Comparison of ENCODE assay signal across 20 cellular contexts in genomic region chr13:95295026-95295425, GRCh38. TPM values are rescaled to one million over a fixed set of nuclear protein-coding genes. Genes with fewer than 3 reads are reported as not detected.
A peak's percentile ranks its signal among the peaks of the same experiment; 100 is the strongest.
DNase-seq lines count a peak whose midpoint lies in the region; FAIRE-seq and TF ChIP-seq lines count a peak whose summit lies in the region.
"Had no signal": no experiment of that assay in that cellular context is flagged by ENCODE, and none has a peak within 500 bp of the region (broad histone marks: within the 10 kb centered on the region; RNA-seq: fewer than 3 reads in every experiment).

No MANE protein-coding gene starts in this region.

- no peaks in the 10 kb centered on the region for H3K9me3 ChIP-seq in GM23248 (ENCODE audit: low read depth)
- no peaks in the 10 kb centered on the region for H3K9me3 ChIP-seq in endothelial cell of umbilical vein (replicated peaks; ENCODE audit: control insufficient read depth, insufficient read depth, low read length)
- no peaks in the 10 kb centered on the region for H3K9me3 ChIP-seq in hepatocyte (ENCODE audit: low read depth)

- DNase-seq in GM23248 (peak; percentile 4), RCC 7860 (ENCODE audit: low spot score) (peak; percentile 26), endothelial cell of umbilical vein (ENCODE audit: low read depth, low spot score) (no peak), posterior vena cava (ENCODE audit: low spot score) (peak; percentile 50), iPS-NIHi7 (ENCODE audit: extremely low spot score) (no peak), hepatocyte (ENCODE audit: low spot score) (no peak), CD1c-positive myeloid dendritic cell (ENCODE audit: extremely low spot score) (no peak)
- DNase-seq in activated naive CD8-positive, alpha-beta T cell treated with anti-CD3 and anti-CD28 coated beads for 36 hours: no peak
- DNase-seq: AML-193; Calu3; CD4-positive, CD25-positive, alpha-beta regulatory T cell; DMS 273 treated with DMSO at 0.1 percent for 48 hours; GOT3; H9; HFFc6; KBM-7 had no signal

- peaks cover 21% of the 10 kb centered on the region for H3K36me3 Mint-ChIP-seq in activated naive CD8-positive, alpha-beta T cell treated with anti-CD3 and anti-CD28 coated beads for 36 hours

- FAIRE-seq in RCC 7860 (lab: Jason Lieb, UNC) (peak; percentile 48), endothelial cell of umbilical vein (lab: Jason Lieb, UNC) (peak; percentile 55)
- FAIRE-seq: G401.6, GM12892, HTR-8/SVneo had no signal

- H3K4me1 ChIP-seq in GM23248 (ENCODE audit: insufficient read depth): no peaks in the 10 kb centered on the region
- H3K4me1 ChIP-seq in endothelial cell of umbilical vein (ENCODE audit: control insufficient read depth, extremely low read depth, insufficient read depth, low read length): peaks cover 4% of the 10 kb centered on the region
- H3K4me1 ChIP-seq in hepatocyte (ENCODE audit: insufficient read depth): peaks cover 20% of the 10 kb centered on the region

- H3K27ac ChIP-seq in GM23248: no peak overlapping the region
- no peak overlapping the region for H3K27ac ChIP-seq in endothelial cell of umbilical vein (ENCODE audit: insufficient read depth, low read depth, low read length)
- no peak overlapping the region for H3K27ac ChIP-seq in hepatocyte
- H3K27ac ChIP-seq: BLaER1 had no signal

- dilution Hi-C loops in endothelial cell of umbilical vein (cut with MboI; ENCODE audit: extremely low pct_ligation_motif_present, low sequenced_read_pairs): no loop called here

- CTCF ChIA-PET in endothelial cell of umbilical vein (lab: Charles Lee): interaction anchor here (1.3 to 12.3 kb wide), 6 partner anchors 45 to 109 kb away, joined by 4 to 260 read pairs (median 62); no protein-coding TSS in a partner anchor

- no peaks in the 10 kb centered on the region for H3K27me3 Mint-ChIP-seq in activated naive CD8-positive, alpha-beta T cell treated with anti-CD3 and anti-CD28 coated beads for 36 hours
- H3K27me3 Mint-ChIP-seq: CD4-positive, CD25-positive, alpha-beta regulatory T cell had no signal

- H3K9me3 Mint-ChIP-seq in activated naive CD8-positive, alpha-beta T cell treated with anti-CD3 and anti-CD28 coated beads for 36 hours: no peaks in the 10 kb centered on the region
- H3K9me3 Mint-ChIP-seq: H9, HFFc6 had no signal

- H3K36me3 ChIP-seq in GM23248 (ENCODE audit: low read depth) (no peaks in the 10 kb centered on the region), endothelial cell of umbilical vein (ENCODE audit: control insufficient read depth in 2 of 2, extremely low read depth in 1 of 2, insufficient read depth in 2 of 2, low read length in 2 of 2) (peaks cover 0 to 3% of the 10 kb centered on the region in 2 experiments), hepatocyte (replicated peaks; ENCODE audit: insufficient read depth, low read depth) (no peaks in the 10 kb centered on the region)

- TF ChIP-seq CTCF in endothelial cell of umbilical vein (IDR thresholded peaks at IDR 0.05; ENCODE audit: extremely low read depth in 1 of 2, insufficient read depth in 1 of 2, low read depth in 1 of 2, low read length in 2 of 2): no peak
- TF ChIP-seq CTCF in hepatocyte (IDR thresholded peaks at IDR 0.05; ENCODE audit: poor library complexity): no peak

- peaks cover 25% of the 10 kb centered on the region for H3K4me1 Mint-ChIP-seq in activated naive CD8-positive, alpha-beta T cell treated with anti-CD3 and anti-CD28 coated beads for 36 hours

- intact Hi-C loops in endothelial cell of umbilical vein (cut with micrococcal nuclease): loop anchor here (5.0 kb wide), 1 partner anchor 182 kb away; no protein-coding TSS in a partner anchor
- intact Hi-C loops in posterior vena cava (cut with DNase I): no loop called here

- H3K4me2 ChIP-seq in GM23248 (ENCODE audit: unreplicated experiment) (no peak overlapping the region), endothelial cell of umbilical vein (ENCODE audit: insufficient read depth, low read length) (no peak overlapping the region), hepatocyte (no peak overlapping the region)
- H3K4me2 ChIP-seq: BLaER1 had no signal

- H3K79me2 ChIP-seq in GM23248 (ENCODE audit: insufficient read depth) (no peaks in the 10 kb centered on the region; the same call in 1 of the 2 replicates), endothelial cell of umbilical vein (ENCODE audit: control insufficient read depth, insufficient read depth, low read length) (peaks cover 43% of the 10 kb centered on the region), hepatocyte (peaks cover 68% of the 10 kb centered on the region)

- H3K4me3 Mint-ChIP-seq in activated naive CD8-positive, alpha-beta T cell treated with anti-CD3 and anti-CD28 coated beads for 36 hours: no peak overlapping the region
- H3K4me3 Mint-ChIP-seq: CD4-positive, CD25-positive, alpha-beta regulatory T cell; H9; HFFc6 had no signal

- H4K20me1 ChIP-seq in GM23248 (ENCODE audit: insufficient read depth) (no peaks in the 10 kb centered on the region), endothelial cell of umbilical vein (replicated peaks; ENCODE audit: control insufficient read depth, extremely low read depth, insufficient read depth, low read length) (no peaks in the 10 kb centered on the region), hepatocyte (ENCODE audit: insufficient read depth, poor library complexity, severe bottlenecking) (no peaks in the 10 kb centered on the region)

- no peak for TF ChIP-seq POLR2A in endothelial cell of umbilical vein (IDR thresholded peaks at IDR 0.05; ENCODE audit: low read depth, low read length)

- H3K27me3 ChIP-seq in GM23248 (replicated peaks; ENCODE audit: insufficient read depth) (no peaks in the 10 kb centered on the region), endothelial cell of umbilical vein (ENCODE audit: control insufficient read depth in 2 of 2, insufficient read depth in 2 of 2, low read length in 2 of 2) (no peaks in the 10 kb centered on the region), hepatocyte (no peaks in the 10 kb centered on the region)
- H3K27me3 ChIP-seq: BLaER1 had no signal

- H2AFZ ChIP-seq in GM23248: no peak overlapping the region
- H2AFZ ChIP-seq in endothelial cell of umbilical vein (ENCODE audit: low read depth, low read length): no peak overlapping the region
- no peak overlapping the region for H2AFZ ChIP-seq in hepatocyte

- no TSS peak for BruUV-seq in endothelial cell of umbilical vein (replicated peaks; lab: Mats Ljungman, UMichigan)

- no peak overlapping the region for H3K27ac Mint-ChIP-seq in activated naive CD8-positive, alpha-beta T cell treated with anti-CD3 and anti-CD28 coated beads for 36 hours
- H3K27ac Mint-ChIP-seq: CD4-positive, CD25-positive, alpha-beta regulatory T cell; H9; HFFc6 had no signal

- H3F3A ChIP-seq in GM23248 (ENCODE audit: insufficient read depth): no peaks in the 10 kb centered on the region

- no peak overlapping the region for H3K4me3 ChIP-seq in GM23248
- no peak overlapping the region for H3K4me3 ChIP-seq in endothelial cell of umbilical vein (replicated peaks in 1 of 3; ENCODE audit: insufficient read depth in 1 of 3, low read depth in 1 of 3, low read length in 3 of 3)
- H3K4me3 ChIP-seq in hepatocyte: no peak overlapping the region
- H3K4me3 ChIP-seq: BLaER1 had no signal

- in situ Hi-C loops in GM23248 (cut with MboI): no loop called here

- POLR2A ChIA-PET in endothelial cell of umbilical vein (lab: Charles Lee): no interaction called here

- WGBS in GM23248 (ENCODE audit: low coverage in 1 of 2, low lambda C conversion rate in 2 of 2, missing lambda C conversion rate in 2 of 2), 2 experiments: 92 to 93% methylated on average over 8 of the region's 8 CpGs
- 93% methylated on average over 8 of the region's 8 CpGs for WGBS in hepatocyte (ENCODE audit: low lambda C conversion rate, missing lambda C conversion rate)

- no peak overlapping the region for H3K9ac ChIP-seq in GM23248
- H3K9ac ChIP-seq in endothelial cell of umbilical vein (replicated peaks; ENCODE audit: extremely low read depth, insufficient read depth, low read length): no peak overlapping the region
- H3K9ac ChIP-seq: BLaER1 had no signal

- no peaks in the 10 kb centered on the region for H3K9me1 ChIP-seq in endothelial cell of umbilical vein (replicated peaks; ENCODE audit: control insufficient read depth, extremely low read depth, insufficient read depth, low read length)

- H3K9me2 ChIP-seq in GM23248 (ENCODE audit: insufficient read depth): no peaks in the 10 kb centered on the region
- no peaks in the 10 kb centered on the region for H3K9me2 ChIP-seq in hepatocyte (replicated peaks; ENCODE audit: insufficient read depth)

TF ChIP-seq in endothelial cell of umbilical vein, 7 proteins besides CTCF, POLR2A, EP300 and RAD21:
- TF ChIP-seq FOS (IDR thresholded peaks at IDR 0.05; ENCODE audit: borderline replicate concordance, insufficient read depth, low read length): no peak
- TF ChIP-seq MYC (IDR thresholded peaks at IDR 0.05; ENCODE audit: low read depth, low read length): no peak
- TF ChIP-seq MAX (IDR thresholded peaks at IDR 0.05; ENCODE audit: insufficient read depth, insufficient read length): no peak
- no peak for TF ChIP-seq POLR2AphosphoS5 (IDR thresholded peaks at IDR 0.05; ENCODE audit: insufficient read depth, low read depth, low read length)
- no peak for TF ChIP-seq GATA2 (IDR thresholded peaks at IDR 0.05; ENCODE audit: insufficient read depth, insufficient read length, low read depth, low read length)
- TF ChIP-seq JUN (IDR thresholded peaks at IDR 0.05; ENCODE audit: borderline replicate concordance, insufficient read depth, insufficient read length, low read depth): no peak
- no peak for TF ChIP-seq EZH2 (IDR thresholded peaks at IDR 0.05; ENCODE audit: borderline replicate concordance, low read depth, low read length, severe bottlenecking)
TF ChIP-seq in endothelial cell of umbilical vein: peak in this region for 0.

RNA-seq across cellular contexts. Expression of gene ABCC4, which starts 6.2 kb away (rescaled TPM):
- 7.6 and 11.2 TPM in 2 replicates for total RNA-seq in GM23248 (2014; rRNA removed; shearing (Covaris generic))
- polyA plus RNA-seq in GM23248 (2016; fragmentation: Nextera tagmentation; extraction: Ambion mirVana) (3.9 and 4.5 TPM in 2 replicates), endothelial cell of umbilical vein (7.4 and 9.2 TPM in 2 replicates), hepatocyte (9.6 and 9.8 TPM in 2 replicates)
- total RNA-seq in endothelial cell of umbilical vein (14.7 and 15.9 TPM in 2 replicates), posterior vena cava (10 to 100 TPM; 10.5 to 16.2 TPM), hepatocyte (23.3 and 25.3 TPM in 2 replicates)
- 7.4 and 7.7 TPM in 2 replicates for polyA plus RNA-seq in endothelial cell of umbilical vein (2011; cell fraction: cytosol; rRNA removed)
- 17.3 and 24.4 TPM in 2 replicates for polyA plus RNA-seq in endothelial cell of umbilical vein (2011; cell fraction: nucleus; rRNA removed)
- 15.7 and 21.8 TPM in 2 replicates for polyA plus RNA-seq in endothelial cell of umbilical vein (2012)
- 65.7 and 66.8 TPM in 2 replicates for polyA minus RNA-seq in endothelial cell of umbilical vein
- polyA minus RNA-seq in endothelial cell of umbilical vein (2011; cell fraction: cytosol; rRNA and poly(A)+ RNA removed): 12.5 TPM
- polyA minus RNA-seq in endothelial cell of umbilical vein (2011; cell fraction: nucleus; rRNA and poly(A)+ RNA removed): 56.2 and 75.1 TPM in 2 replicates
- total RNA-seq in activated naive CD8-positive, alpha-beta T cell treated with anti-CD3 and anti-CD28 coated beads for 36 hours: 10 to 100 TPM; 11.4 to 11.6 TPM

Comparison
In these comparisons a context has a peak if more than half of its experiments do, and no peak if none do; other contexts are left out.
1. DNase-seq: peak in GM23248 (single experiment), RCC 7860 (single experiment) and posterior vena cava (single experiment); none in endothelial cell of umbilical vein (single experiment), iPS-NIHi7 (single experiment), hepatocyte (single experiment), CD1c-positive myeloid dendritic cell (single experiment) and activated naive CD8-positive, alpha-beta T cell treated with anti-CD3 and anti-CD28 coated beads for 36 hours (single experiment).